25 cellular contexts compared by ENCODE assay signal in the genomic region with DNA sequence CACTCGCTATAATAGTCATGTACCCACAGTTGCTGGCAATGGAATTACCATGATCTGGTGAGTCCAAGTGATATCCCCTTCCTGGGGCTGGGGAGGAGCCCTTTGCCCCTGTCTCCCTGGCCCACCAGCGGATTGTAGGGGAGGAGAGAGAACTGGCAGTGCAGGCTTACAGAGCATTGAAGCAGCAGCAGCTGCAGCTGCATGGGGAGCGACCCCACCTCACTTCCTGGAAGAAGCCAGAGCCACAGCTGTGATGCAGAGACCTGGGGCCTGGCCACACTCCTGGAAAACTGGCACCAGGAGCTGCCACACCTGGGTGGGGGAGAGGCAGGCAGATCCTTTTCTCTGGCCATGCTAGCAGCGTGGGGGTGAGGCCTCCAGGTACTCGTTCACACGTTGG.
"Had no signal": no experiment of that assay in that cellular context is flagged by ENCODE, and none has a peak within 500 bp of the region (broad histone marks: within the 10 kb centered on the region; RNA-seq: fewer than 3 reads in every experiment).

No MANE protein-coding gene starts in this region.

- H3K36me3 ChIP-seq: esophagus muscularis mucosa, heart right ventricle, left lung, lower lobe of right lung, neural progenitor cell had no signal

- H3K4me1 Mint-ChIP-seq: activated CD8-positive, alpha-beta memory T cell treated with anti-CD3 and anti-CD28 coated beads, Interleukin-2, amount 10 ng/mL, durations not matched to agents 7 days and 5 days had no signal

- H3K9me3 Mint-ChIP-seq: activated B cell treated with CpG ODN at 0.5 μM for 24 hours; activated naive CD4-positive, alpha-beta T cell treated with anti-CD3 and anti-CD28 coated beads, Interleukin-2, amount 50 U/mL, for 24 hours; activated naive CD8-positive, alpha-beta T cell treated with anti-CD3 and anti-CD28 coated beads, Interleukin-2, amount 50 U/mL, for 24 hours; activated T-helper 2 cell treated with anti-CD3 and anti-CD28 coated beads, Interferon-gamma antibody, Interleukin-2, Interleukin-4, amounts not matched to agents 10 μg/mL and 5 μg/mL and 100 μg/mL, durations not matched to agents 14 hours and 24 hours and 36 hours; natural killer cell; neural progenitor cell; T-helper 2 cell treated with Interferon-gamma antibody and Interleukin-4, amounts not matched to agents 5 μg/mL and 100 μg/mL, for 36 hours had no signal

- ATAC-seq: activated CD4-positive, alpha-beta T cell treated with anti-CD3 and anti-CD28 coated beads for 36 hours; activated CD8-positive, alpha-beta memory T cell treated with anti-CD3 and anti-CD28 coated beads, Interleukin-2, amount 10 ng/mL, durations not matched to agents 7 days and 5 days; activated CD8-positive, alpha-beta T cell treated with anti-CD3 and anti-CD28 coated beads, Interleukin-2, amount 10 ng/mL, durations not matched to agents 7 days and 5 days; activated naive CD8-positive, alpha-beta T cell treated with anti-CD3 and anti-CD28 coated beads, Interleukin-2, amount 50 U/mL, for 24 hours; foreskin keratinocyte; heart right ventricle; left lung; lower lobe of right lung; natural killer cell; right cardiac atrium had no signal

- H3K27ac ChIP-seq: esophagus muscularis mucosa, foreskin keratinocyte, heart right ventricle, left lung, lower lobe of right lung, neural progenitor cell had no signal

- H3K27me3 Mint-ChIP-seq: activated CD4-positive, alpha-beta T cell treated with anti-CD3 and anti-CD28 coated beads for 36 hours; activated naive CD4-positive, alpha-beta T cell treated with anti-CD3 and anti-CD28 coated beads, Interleukin-2, amount 50 U/mL, for 24 hours had no signal

- DNase-seq: activated B cell treated with CpG ODN at 0.5 μM for 24 hours; activated CD4-positive, alpha-beta T cell treated with anti-CD3 and anti-CD28 coated beads for 36 hours; activated CD8-positive, alpha-beta memory T cell treated with anti-CD3 and anti-CD28 coated beads, Interleukin-2, amount 10 ng/mL, durations not matched to agents 7 days and 5 days; activated CD8-positive, alpha-beta T cell treated with anti-CD3 and anti-CD28 coated beads, Interleukin-2, amount 10 ng/mL, durations not matched to agents 7 days and 5 days; activated naive CD8-positive, alpha-beta T cell treated with anti-CD3 and anti-CD28 coated beads, Interleukin-2, amount 50 U/mL, for 24 hours; activated T-cell treated with anti-CD3 and anti-CD28 coated beads, Interleukin-2, amount 50 U/mL, for 48 hours; amygdala; caudate nucleus; foreskin keratinocyte; heart right ventricle; lower lobe of right lung; mesendoderm; natural killer cell; posterior cingulate gyrus; right cardiac atrium; stimulated activated CD4-positive, alpha-beta T cell treated with anti-CD3 and anti-CD28 coated beads, Interleukin-15, amount 100 ng/mL, for 24 hours; stimulated activated CD4-positive, alpha-beta T cell treated with anti-CD3 and anti-CD28 coated beads, Interleukin-2, amount 100 ng/mL, for 24 hours; stimulated activated naive CD4-positive, alpha-beta T cell; trophoblast cell had no signal

- H3K4me3 ChIP-seq: esophagus muscularis mucosa, heart right ventricle, left lung, lower lobe of right lung, neural progenitor cell had no signal

- H3K9ac ChIP-seq: neural progenitor cell had no signal

- H2AFZ ChIP-seq: neural progenitor cell had no signal

- H3K9me3 ChIP-seq: esophagus muscularis mucosa, heart right ventricle, left lung, lower lobe of right lung had no signal

- H3K27me3 ChIP-seq: esophagus muscularis mucosa, heart right ventricle, left lung, neural progenitor cell had no signal

- H3K4me1 ChIP-seq: foreskin keratinocyte had no signal

- H3K4me2 ChIP-seq: neural progenitor cell had no signal

- H3K27ac Mint-ChIP-seq: activated B cell treated with CpG ODN at 0.5 μM for 24 hours; activated CD4-positive, alpha-beta T cell treated with anti-CD3 and anti-CD28 coated beads for 36 hours; activated CD8-positive, alpha-beta memory T cell treated with anti-CD3 and anti-CD28 coated beads, Interleukin-2, amount 10 ng/mL, durations not matched to agents 7 days and 5 days; activated CD8-positive, alpha-beta T cell treated with anti-CD3 and anti-CD28 coated beads, Interleukin-2, amount 10 ng/mL, durations not matched to agents 7 days and 5 days; activated naive CD4-positive, alpha-beta T cell treated with anti-CD3 and anti-CD28 coated beads, Interleukin-2, amount 50 U/mL, for 24 hours; activated naive CD8-positive, alpha-beta T cell treated with anti-CD3 and anti-CD28 coated beads, Interleukin-2, amount 50 U/mL, for 24 hours; activated T-helper 2 cell treated with anti-CD3 and anti-CD28 coated beads, Interferon-gamma antibody, Interleukin-2, Interleukin-4, amounts not matched to agents 10 μg/mL and 5 μg/mL and 100 μg/mL, durations not matched to agents 14 hours and 24 hours and 36 hours; natural killer cell; neural progenitor cell; T-helper 2 cell treated with Interferon-gamma antibody and Interleukin-4, amounts not matched to agents 5 μg/mL and 100 μg/mL, for 36 hours had no signal

- H3K4me3 Mint-ChIP-seq: activated B cell treated with CpG ODN at 0.5 μM for 24 hours; activated CD4-positive, alpha-beta T cell treated with anti-CD3 and anti-CD28 coated beads for 36 hours; activated CD8-positive, alpha-beta memory T cell treated with anti-CD3 and anti-CD28 coated beads, Interleukin-2, amount 10 ng/mL, durations not matched to agents 7 days and 5 days; activated CD8-positive, alpha-beta T cell treated with anti-CD3 and anti-CD28 coated beads, Interleukin-2, amount 10 ng/mL, durations not matched to agents 7 days and 5 days; activated naive CD4-positive, alpha-beta T cell treated with anti-CD3 and anti-CD28 coated beads, Interleukin-2, amount 50 U/mL, for 24 hours; activated naive CD8-positive, alpha-beta T cell treated with anti-CD3 and anti-CD28 coated beads, Interleukin-2, amount 50 U/mL, for 24 hours; natural killer cell; neural progenitor cell; T-helper 2 cell treated with Interferon-gamma antibody and Interleukin-4, amounts not matched to agents 5 μg/mL and 100 μg/mL, for 36 hours had no signal

- H3K36me3 Mint-ChIP-seq: activated naive CD4-positive, alpha-beta T cell treated with anti-CD3 and anti-CD28 coated beads, Interleukin-2, amount 50 U/mL, for 24 hours; natural killer cell; neural progenitor cell had no signal
